ENCODE assay signal across 8 cellular contexts in genomic region chr17:72122668-72123495, GRCh38. TPM values are rescaled to one million over a fixed set of nuclear protein-coding genes. Genes with fewer than 3 reads are reported as not detected.
DNase-seq lines count a peak whose midpoint lies in the region; ATAC-seq, FAIRE-seq and TF ChIP-seq lines count a peak whose summit lies in the region.

No MANE protein-coding gene starts in this region.

- no peak overlapping the region for H2AFZ ChIP-seq in GM12878 (ENCODE audit: control insufficient read depth, low read depth, low read length)

- POLR2A ChIA-PET in GM12878 (lab: Charles Lee) = interaction anchor here (1.0 kb wide), 1 partner anchor 300 kb away, joined by 3 read pairs; no protein-coding TSS in a partner anchor

- H3K4me2 ChIP-seq in GM12878 (ENCODE audit: control insufficient read depth, insufficient read depth) = peak overlapping the region; percentile 62

- no peak for TF ChIP-seq EP300 in GM12878 (IDR thresholded peaks at IDR 0.05; ENCODE audit: borderline replicate concordance in 1 of 2, control insufficient read depth in 1 of 2, low read depth in 2 of 2, low read length in 2 of 2)

- SMC1A ChIA-PET in GM12878 (lab: Charles Lee; ENCODE audit: uncharacterized antibody, unreplicated experiment) = interaction anchor here (1.8 to 3.0 kb wide), 3 partner anchors 303 to 392 kb away, joined by 7 to 9 read pairs (median 8); no protein-coding TSS in a partner anchor

- RAD21 ChIA-PET in GM12878 (lab: Charles Lee; ENCODE audit: unreplicated experiment) = interaction anchor here (1.0 to 4.7 kb wide), 6 partner anchors 93 to 417 kb away, joined by 3 to 64 read pairs (median 19); no protein-coding TSS in a partner anchor

- peak overlapping the region; percentile 84 for H3K4me3 ChIP-seq in GM12878
- H3K4me3 ChIP-seq in right lobe of liver = peak overlapping the region; percentile 1 to 26 (median 18)

- H4K20me1 ChIP-seq in GM12878 (ENCODE audit: control insufficient read depth, insufficient read depth) = no peaks in the 10 kb centered on the region

- CTCF ChIA-PET in GM12878 (lab: Yijun Ruan, JAX) = interaction anchor here (0.7 to 4.7 kb wide), 2 partner anchors 98 to 416 kb away, joined by 3 to 27 read pairs; no protein-coding TSS in a partner anchor

- intact Hi-C loops in Right ventricle myocardium inferior (cut with DNase I) (loop anchor here (1.0 to 10.0 kb wide), 4 partner anchors 44 to 292 kb away; no protein-coding TSS in a partner anchor), cardiac septum (cut with DNase I) (loop anchor here (5.0 to 10.0 kb wide), 4 partner anchors 64 to 392 kb away; no protein-coding TSS in a partner anchor), GM12878 (cut with micrococcal nuclease; ENCODE audit: unreplicated experiment) (loop anchor here (5.0 kb wide), 2 partner anchors 284 to 394 kb away; no protein-coding TSS in a partner anchor), right lobe of liver (cut with DNase I) (no loop called here)

- DNase-seq in Right ventricle myocardium inferior (ENCODE audit: missing footprints) (peak; percentile 70), cardiac septum (ENCODE audit: low spot score) (no peak), GM12878 (ENCODE audit: low read depth, low spot score) (no peak), right lobe of liver (peak in 1 of 3 donors; percentile 30), urothelium cell line (ENCODE audit: low spot score) (peak; percentile 63), NCI-H187 (lab: John Stamatoyannopoulos, UW) (no peak)
- DNase-seq in activated CD8-positive, alpha-beta memory T cell treated with anti-CD3 and anti-CD28 coated beads, Interleukin-2, amount 50 U/mL, for 4 hours = no peak

- TF ChIP-seq CTCF in GM12878 (IDR thresholded peaks at IDR 0.05 in 2 of 3, conservative IDR thresholded peaks at IDR 0.05 in 1 of 3; ENCODE audit: control insufficient read depth in 2 of 3, extremely low read depth in 1 of 3, insufficient read depth in 1 of 3, low read depth in 3 of 3, low read length in 3 of 3) (no peak), right lobe of liver (IDR thresholded peaks at IDR 0.05) (no peak)

- H3K27me3 ChIP-seq in GM12878 (replicated peaks in 1 of 2; ENCODE audit: control insufficient read depth in 2 of 2, insufficient read depth in 2 of 2, low read length in 1 of 2) (peaks cover 3 to 10% of the 10 kb centered on the region in 2 experiments; a peak in 3 of 4 replicates), right lobe of liver (peaks cover 0 to 21% of the 10 kb centered on the region in 2 donors)

- TF ChIP-seq RAD21 in GM12878 (IDR thresholded peaks at IDR 0.05; ENCODE audit: insufficient read depth, low read depth, low read length) = no peak

- no peaks in the 10 kb centered on the region for H3K9me3 ChIP-seq in GM12878 (replicated peaks; ENCODE audit: control insufficient read depth, insufficient read depth, low read length)
- H3K9me3 ChIP-seq in right lobe of liver = no peaks in the 10 kb centered on the region

- BruUV-seq in GM12878 (replicated peaks; lab: Mats Ljungman, UMichigan) = TSS peak; percentile 34

- in situ Hi-C loops in GM12878 (cut with MboI) = loop anchor here (10.0 kb wide), 2 partner anchors 302 to 392 kb away; no protein-coding TSS in a partner anchor

- peaks cover 25% of the 10 kb centered on the region for H3K79me2 ChIP-seq in GM12878 (ENCODE audit: control insufficient read depth, insufficient read depth, low read length)

- WGBS in GM12878 (ENCODE audit: insufficient coverage, insufficient replicate concordance, low lambda C conversion rate, missing lambda C conversion rate) = 23% methylated on average over 51 of the region's 55 CpGs
- WGBS in right lobe of liver (ENCODE audit: insufficient coverage, low coverage, low lambda C conversion rate, missing lambda C conversion rate) = 25% methylated on average over 17 of the region's 55 CpGs

- no peak for FAIRE-seq in GM12878 (lab: Jason Lieb, UNC)
- peak; percentile 68 for FAIRE-seq in urothelium cell line (lab: Jason Lieb, UNC)

- TF ChIP-seq POLR2A in GM12878 (IDR thresholded peaks at IDR 0.05; ENCODE audit: low read depth, low read length) = peak; percentile 32; the same call in 1 of the 2 replicates
- TF ChIP-seq POLR2A in right lobe of liver (IDR thresholded peaks at IDR 0.05) = no peak

- H3K27ac ChIP-seq in GM12878 (ENCODE audit: control insufficient read depth, insufficient read depth) = no peak overlapping the region
- no peak overlapping the region for H3K27ac ChIP-seq in right lobe of liver

- H3K4me1 ChIP-seq in GM12878 (ENCODE audit: control insufficient read depth, insufficient read depth, low read length) (peaks cover 5% of the 10 kb centered on the region), right lobe of liver (peaks cover 0 to 19% (median under 1%) of the 10 kb centered on the region in 4 donors)

- ATAC-seq in Right ventricle myocardium inferior (no peak), GM12878 (peak; percentile 36), right lobe of liver (no peak), HG03521 (IDR thresholded peaks at IDR 0.05; ENCODE audit: unreplicated experiment) (no peak)

- H3K36me3 ChIP-seq in GM12878 (ENCODE audit: control insufficient read depth in 2 of 2, insufficient read depth in 2 of 2, low read length in 1 of 2) (peaks cover 3 to 5% of the 10 kb centered on the region in 2 experiments; a peak in 3 of 4 replicates), right lobe of liver (no peaks in the 10 kb centered on the region)

- peak overlapping the region; percentile 47; the same call in 1 of the 2 replicates for H3K9ac ChIP-seq in GM12878 (ENCODE audit: control insufficient read depth, insufficient read depth, low read length)

TF ChIP-seq in GM12878, 131 proteins besides CTCF, POLR2A, EP300 and RAD21 (continues in another document):
- TF ChIP-seq ZBED1 (IDR thresholded peaks at IDR 0.05; ENCODE audit: borderline replicate concordance) = no peak
- peak; percentile 56; the same call in 1 of the 2 replicates for TF ChIP-seq NR2F1 (conservative IDR thresholded peaks at IDR 0.05)
- TF ChIP-seq JUNB (IDR thresholded peaks at IDR 0.05) = no peak
- TF ChIP-seq FOXM1 (IDR thresholded peaks at IDR 0.05; ENCODE audit: low read depth, low read length) = no peak
- TF ChIP-seq SPI1 (IDR thresholded peaks at IDR 0.05; ENCODE audit: borderline replicate concordance, insufficient read depth, low read depth, low read length) = 0 out of 2 replicates have a peak, but pooled peaks have one; percentile 29
- no peak for TF ChIP-seq SMARCA5 (IDR thresholded peaks at IDR 0.05)
- TF ChIP-seq MEF2B (IDR thresholded peaks at IDR 0.05; ENCODE audit: partially characterized antibody, poor library complexity, severe bottlenecking) = no peak
- TF ChIP-seq BHLHE40 (IDR thresholded peaks at IDR 0.05; ENCODE audit: borderline replicate concordance in 1 of 2, low read depth in 2 of 2, low read length in 1 of 2) = peak in 1 of 2 experiments; percentile 47; a peak in 1 of 4 replicates
- 0 out of 2 replicates have a peak, but pooled peaks have one; percentile 42 for TF ChIP-seq NKRF (conservative IDR thresholded peaks at IDR 0.05)
- peak; percentile 76; the same call in 1 of the 2 replicates for TF ChIP-seq LARP7 (IDR thresholded peaks at IDR 0.05)

RNA-seq across cellular contexts. Expression of gene SOX9, which starts 2.1 kb away (rescaled TPM):
- total RNA-seq in Right ventricle myocardium inferior (13.8 TPM), cardiac septum (24.0 TPM), GM12878 (2014; rRNA removed) (6.1 and 6.9 TPM in 2 replicates), GM12878 (2014; rRNA removed; fragmentation: Illumina TruSeq; extraction: Trizol) (4.5 and 4.7 TPM in 2 replicates), GM12878 (2021) (18.2 and 19.0 TPM in 2 replicates), right lobe of liver (1 to 10 TPM; 1.2 to 5.9 (median 1.9) TPM)
- 41.0 and 44.0 TPM in 2 replicates for total RNA-seq in GM12878 (2013; cell fraction: nucleolus; rRNA removed)
- 2.5 TPM for polyA plus RNA-seq in GM12878 (2011; ENCODE audit: low read depth)
- polyA plus RNA-seq in GM12878 (2011; rRNA removed) (3.9 and 4.6 TPM in 2 replicates), GM12878 (2014; fragmentation: Illumina TruSeq; extraction: Trizol) (6.5 and 7.2 TPM in 2 replicates), GM12878 (2014; fragmentation: Nextera tagmentation; extraction: Ambion mirVana) (1 to 10 TPM; 4.5 to 8.6 TPM), GM12878 (2014; rRNA removed) (6.4 and 7.1 TPM in 2 replicates), GM12878 (2016; fragmentation: Nextera tagmentation; extraction: Ambion mirVana) (1 to 10 TPM; 1.2 to 4.0 TPM)
- 4.7 and 5.4 TPM in 2 replicates for polyA plus RNA-seq in GM12878 (2011; cell fraction: cytosol; rRNA removed)
- polyA plus RNA-seq in GM12878 (2011; cell fraction: nucleus; rRNA removed) = 9.0 and 12.1 TPM in 2 replicates
- 5.8 and 6.1 TPM in 2 replicates for polyA plus RNA-seq in GM12878 (2012)
- polyA minus RNA-seq in GM12878 (2011; rRNA and poly(A)+ RNA removed) = 4.9 and 6.2 TPM in 2 replicates
- 11.6 and 12.3 TPM in 2 replicates for polyA minus RNA-seq in GM12878 (2011; cell fraction: cytosol; rRNA and poly(A)+ RNA removed)
- 5.4 and 7.5 TPM in 2 replicates for polyA minus RNA-seq in GM12878 (2011; cell fraction: nucleus; rRNA and poly(A)+ RNA removed)

Comparison
In these comparisons a context has a peak if more than half of its experiments do, and no peak if none do; other contexts are left out.
1. DNase-seq: peak in Right ventricle myocardium inferior (single experiment) and urothelium cell line (single experiment); none in cardiac septum (single experiment), GM12878 (single experiment), NCI-H187 (0 of 2) and activated CD8-positive, alpha-beta memory T cell treated with anti-CD3 and anti-CD28 coated beads, Interleukin-2, amount 50 U/mL, for 4 hours (single experiment).
2. intact Hi-C loops: an anchor here in Right ventricle myocardium inferior (1.0 to 10.0 kb wide), cardiac septum (5.0 to 10.0 kb wide) and GM12878 (5.0 kb wide); none called in right lobe of liver.